In genomic region chr11:69615545-69616278, GRCh38 we compare ENCODE assay signal across 1 cellular context.
A peak's percentile ranks its signal among the peaks of the same experiment; 100 is the strongest.
TF ChIP-seq lines count a peak whose summit lies in the region.

No MANE protein-coding gene starts in this region.

TF ChIP-seq in HepG2, 621 proteins besides CTCF, POLR2A, EP300 and RAD21 (continued from another document and continues in another):
- TF ChIP-seq BCL3 (CRISPR knock-in tag; IDR thresholded peaks at IDR 0.05) (no peak; the same call in 1 of the 2 replicates), ZNF367 (CRISPR knock-in tag; IDR thresholded peaks at IDR 0.05; ENCODE audit: borderline replicate concordance) (no peak), HOXA5 (CRISPR knock-in tag; IDR thresholded peaks at IDR 0.05) (no peak), CBX5 (CRISPR knock-in tag; IDR thresholded peaks at IDR 0.05; ENCODE audit: borderline replicate concordance) (no peak), ZFX (CRISPR knock-in tag; IDR thresholded peaks at IDR 0.05; ENCODE audit: low read depth) (peak; percentile 95), KLF13 (CRISPR knock-in tag; IDR thresholded peaks at IDR 0.05) (no peak), HNRNPL (IDR thresholded peaks at IDR 0.05; ENCODE audit: low read depth, low read length) (peak; percentile 56; the same call in 1 of the 2 replicates), MBD4 (IDR thresholded peaks at IDR 0.05; ENCODE audit: borderline replicate concordance, low read length) (no peak), DZIP1 (CRISPR knock-in tag; IDR thresholded peaks at IDR 0.05) (no peak; the same call in 1 of the 2 replicates), ZNF383 (CRISPR knock-in tag; IDR thresholded peaks at IDR 0.05; ENCODE audit: borderline replicate concordance) (no peak), ZNF687 (CRISPR knock-in tag; IDR thresholded peaks at IDR 0.05) (peak; percentile 99), NFATC3 (CRISPR knock-in tag; IDR thresholded peaks at IDR 0.05) (no peak), ZNF598 (CRISPR knock-in tag; IDR thresholded peaks at IDR 0.05; ENCODE audit: borderline replicate concordance) (no peak), ZBTB26 (CRISPR knock-in tag; IDR thresholded peaks at IDR 0.05; ENCODE audit: borderline replicate concordance) (no peak), ZNF138 (CRISPR knock-in tag; IDR thresholded peaks at IDR 0.05; ENCODE audit: low read depth) (no peak), SP1 (IDR thresholded peaks at IDR 0.05) (no peak), SP1 (CRISPR knock-in tag; IDR thresholded peaks at IDR 0.05) (no peak), KAT2B (IDR thresholded peaks at IDR 0.05; ENCODE audit: borderline replicate concordance, low read depth, low read length) (no peak), ONECUT2 (CRISPR knock-in tag; IDR thresholded peaks at IDR 0.05) (no peak), ZBTB14 (CRISPR knock-in tag; IDR thresholded peaks at IDR 0.05) (no peak), RARA (CRISPR knock-in tag; IDR thresholded peaks at IDR 0.05) (peak; percentile 46), GABPA (IDR thresholded peaks at IDR 0.05; ENCODE audit: low read depth, low read length) (no peak), GABPA (CRISPR knock-in tag; IDR thresholded peaks at IDR 0.05; ENCODE audit: low read depth) (no peak), ELK4 (CRISPR knock-in tag; IDR thresholded peaks at IDR 0.05; ENCODE audit: borderline replicate concordance) (no peak), ZNF777 (CRISPR knock-in tag; IDR thresholded peaks at IDR 0.05) (no peak), NRL (CRISPR knock-in tag; IDR thresholded peaks at IDR 0.05; ENCODE audit: borderline replicate concordance) (no peak; the same call in 1 of the 2 replicates), TCF7L2 (IDR thresholded peaks at IDR 0.05; ENCODE audit: low read depth, low read length) (no peak), NONO (IDR thresholded peaks at IDR 0.05) (no peak), NONO (CRISPR knock-in tag; conservative IDR thresholded peaks at IDR 0.05) (no peak), ZNF724P (CRISPR knock-in tag; IDR thresholded peaks at IDR 0.05; ENCODE audit: borderline replicate concordance) (no peak), NFE2L2 (IDR thresholded peaks at IDR 0.05; ENCODE audit: low read length) (no peak), ZNF333 (CRISPR knock-in tag; IDR thresholded peaks at IDR 0.05; ENCODE audit: borderline replicate concordance) (no peak), ZNF318 (CRISPR knock-in tag; IDR thresholded peaks at IDR 0.05) (no peak), CREM (IDR thresholded peaks at IDR 0.05) (peak; percentile 31; the same call in 1 of the 2 replicates), CREM (CRISPR knock-in tag; IDR thresholded peaks at IDR 0.05) (no peak), RFXAP (CRISPR knock-in tag; IDR thresholded peaks at IDR 0.05; ENCODE audit: borderline replicate concordance) (peak; percentile 75; the same call in 1 of the 2 replicates), TGIF2 (CRISPR knock-in tag; IDR thresholded peaks at IDR 0.05) (no peak), ZNF562 (CRISPR knock-in tag; IDR thresholded peaks at IDR 0.05; ENCODE audit: borderline replicate concordance) (no peak), SRSF9 (IDR thresholded peaks at IDR 0.05; ENCODE audit: borderline replicate concordance, insufficient read depth, low read depth, low read length, poor library complexity, severe bottlenecking) (no peak), TMF1 (CRISPR knock-in tag; IDR thresholded peaks at IDR 0.05; ENCODE audit: low read depth) (no peak)
